ENCODE assay signal across 11 cellular contexts in the genomic region with DNA sequence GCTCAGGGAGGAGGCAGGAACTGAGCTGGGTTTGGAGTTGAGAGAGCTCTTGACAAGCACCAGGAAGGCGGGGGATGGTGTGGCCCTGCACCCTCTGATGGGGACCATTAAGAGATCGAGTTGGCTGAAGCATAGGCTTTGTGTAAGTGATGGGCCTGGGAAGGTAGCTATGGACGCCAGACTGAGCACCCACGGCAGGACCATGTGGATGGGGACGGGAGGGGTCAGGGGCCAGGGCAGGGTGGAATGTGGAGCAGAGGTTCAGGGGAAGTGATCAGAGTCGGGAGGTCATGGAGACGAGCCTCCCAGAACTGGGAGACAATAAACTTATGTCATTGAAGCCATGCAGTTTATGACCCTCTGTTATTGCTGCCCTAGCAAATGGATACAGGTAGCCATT.
"Had no signal": no experiment of that assay in that cellular context is flagged by ENCODE, and none has a peak within 500 bp of the region (broad histone marks: within the 10 kb centered on the region; RNA-seq: fewer than 3 reads in every experiment).

No MANE protein-coding gene starts in this region.

- H3K4me2 ChIP-seq: GM23338 had no signal

- H3K27ac Mint-ChIP-seq: GM23338, H9, HFFc6 had no signal

- H3K9me3 Mint-ChIP-seq: H9 had no signal

- H3K9me3 ChIP-seq: HAP-1 had no signal

- H2AFZ ChIP-seq: GM23248, GM23338 had no signal

- FAIRE-seq: H1, H54 had no signal

- ATAC-seq: GM23338, HCT116 had no signal

- DNase-seq: GM23248, GOT3, H7, H9, HCEC 1CT, HFFc6 had no signal

- H3K4me1 ChIP-seq: HAP-1 had no signal

- H3K9ac ChIP-seq: GM23248 had no signal

- H3K36me3 ChIP-seq: HAP-1 had no signal

- H3K4me3 Mint-ChIP-seq: GM23338, H9, HFFc6 had no signal

- H3K4me3 ChIP-seq: GM23248, GM23338, HAP-1 had no signal

- H3K27ac ChIP-seq: GM23248 had no signal
